In genomic region chr1:160394673-160395072, GRCh38 we compare ENCODE assay signal across 24 cellular contexts. TPM values are rescaled to one million over a fixed set of nuclear protein-coding genes. Genes with fewer than 3 reads are reported as not detected.
"Had no signal": no experiment of that assay in that cellular context is flagged by ENCODE, and none has a peak within 500 bp of the region (broad histone marks: within the 10 kb centered on the region; RNA-seq: fewer than 3 reads in every experiment).

No MANE protein-coding gene starts in this region.

- H3K27ac ChIP-seq: left ventricle myocardium inferior, pancreas, psoas muscle, right lobe of liver, tibial nerve, upper lobe of left lung, vagina had no signal

- ATAC-seq: mucosa of descending colon; naive thymus-derived CD4-positive, alpha-beta T cell; natural killer cell treated with Interleukin-12 subunit alpha and Interleukin-12 subunit beta and Interleukin-15 and Interleukin-18, amount 100 ng/mL, for 72 hours; pancreas; psoas muscle; right lobe of liver; stimulated activated memory B cell treated with anti-CD40 and anti-IgM and Interleukin-4, amounts not matched to agents 10 μg/mL and 1 μg/mL and 100 μg/mL, for 72 hours; stimulated activated naive CD8-positive, alpha-beta T cell treated with anti-CD3 and anti-CD28 coated beads, Interleukin-15, amount 100 ng/mL, for 72 hours had no signal

- H3K4me2 ChIP-seq: smooth muscle cell had no signal

- H3K9me3 ChIP-seq: left ventricle myocardium inferior, mucosa of descending colon, pancreas, psoas muscle, right lobe of liver, tibial nerve, upper lobe of left lung, vagina had no signal

- DNase-seq: left ventricle myocardium inferior; mesendoderm; midbrain; mucosa of descending colon; naive thymus-derived CD4-positive, alpha-beta T cell; pancreas; posterior cingulate gyrus; psoas muscle; stimulated activated CD4-positive, alpha-beta T cell treated with anti-CD3 and anti-CD28 coated beads, Interleukin-1b, Interleukin-23, amount 100 ng/mL, for 48 hours; stimulated activated CD4-positive, alpha-beta T cell treated with anti-CD3 and anti-CD28 coated beads, Interleukin-2, amount 100 ng/mL, for 48 hours; stimulated activated CD4-positive, alpha-beta T cell treated with anti-CD3 and anti-CD28 coated beads, Interleukin-4, amount 100 ng/mL, for 4 hours; stimulated activated naive CD4-positive, alpha-beta T cell treated with Interleukin-2 at 50 U/mL for 16 hours; stimulated activated naive CD8-positive, alpha-beta T cell treated with anti-CD3 and anti-CD28 coated beads, Interleukin-15, amount 100 ng/mL, for 72 hours; substantia nigra; upper lobe of left lung had no signal

- H3K27me3 ChIP-seq: pancreas, right lobe of liver, tibial nerve, upper lobe of left lung, vagina had no signal

- H3K36me3 ChIP-seq: left ventricle myocardium inferior, pancreas, right lobe of liver, tibial nerve, upper lobe of left lung, vagina had no signal

- H3K4me1 ChIP-seq: pancreas, psoas muscle, right lobe of liver, vagina had no signal

- H3K4me3 ChIP-seq: left ventricle myocardium inferior, lung, mucosa of descending colon, pancreas, psoas muscle, right lobe of liver, smooth muscle cell, tibial nerve, upper lobe of left lung, vagina had no signal

- FAIRE-seq: pancreas had no signal

RNA-seq across cellular contexts. Expression of gene VANGL2, which starts 5.7 kb away (rescaled TPM):
- total RNA-seq: natural killer cell treated with Interleukin-12 subunit alpha and Interleukin-12 subunit beta and Interleukin-15 and Interleukin-18, amount 100 ng/mL, for 72 hours had no signal
- polyA plus RNA-seq: naive thymus-derived CD4-positive, alpha-beta T cell had no signal

RNA-seq across cellular contexts. Expression of gene NHLH1, which starts 27.8 kb away (rescaled TPM):
- total RNA-seq: left ventricle myocardium inferior, pancreas, skeletal muscle tissue, smooth muscle cell, tibial nerve, urinary bladder, vagina had no signal
- polyA plus RNA-seq: naive thymus-derived CD4-positive, alpha-beta T cell had no signal
